Comparison of ENCODE assay signal across 9 cellular contexts in the genomic region with DNA sequence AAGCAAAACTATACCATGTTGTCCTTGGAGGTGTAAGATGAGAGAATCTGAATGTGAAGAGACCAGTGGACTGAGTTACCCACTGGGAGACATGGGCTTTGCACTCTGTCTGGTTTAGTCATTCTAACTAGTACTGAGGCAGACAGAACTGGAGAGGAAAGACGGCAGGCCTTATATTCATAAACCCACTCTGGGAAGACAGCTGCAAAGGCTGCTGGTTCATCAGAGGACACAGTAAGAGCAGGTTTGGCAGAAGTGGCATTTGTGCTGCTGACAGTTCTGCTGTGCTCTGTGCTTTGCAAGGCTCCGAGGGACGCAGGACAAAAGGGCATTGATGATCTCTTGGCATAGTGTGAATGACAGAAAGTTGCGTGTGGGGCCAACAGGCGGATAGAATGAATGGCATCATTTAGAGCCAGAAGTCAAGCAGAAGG.
DNase-seq lines count a peak whose midpoint lies in the region; ATAC-seq and TF ChIP-seq lines count a peak whose summit lies in the region.
"Had no signal": no experiment of that assay in that cellular context is flagged by ENCODE, and none has a peak within 500 bp of the region (broad histone marks: within the 10 kb centered on the region; RNA-seq: fewer than 3 reads in every experiment).

No MANE protein-coding gene starts in this region.

- TF ChIP-seq CTCF in HCT116 (IDR thresholded peaks at IDR 0.05 in 2 of 3, conservative IDR thresholded peaks at IDR 0.05 in 1 of 3; ENCODE audit: borderline replicate concordance in 1 of 3, insufficient read depth in 1 of 3, low read depth in 2 of 3, low read length in 2 of 3) (no peak), dorsolateral prefrontal cortex (IDR thresholded peaks at IDR 0.05 in 54 of 56, conservative IDR thresholded peaks at IDR 0.05 in 2 of 56; ENCODE audit: low read depth in 1 of 56, partially characterized antibody in 56 of 56) (peak in 13 of 56 donors; percentile 16 to 40 (median 24)), smooth muscle cell (IDR thresholded peaks at IDR 0.05; ENCODE audit: borderline replicate concordance, insufficient read depth, poor library complexity, severe bottlenecking) (no peak)

- TF ChIP-seq RAD21 in HCT116 (IDR thresholded peaks at IDR 0.05; ENCODE audit: low read depth): no peak

- H3F3A ChIP-seq in smooth muscle cell (ENCODE audit: low read depth): peaks cover 42% of the 10 kb centered on the region

- H3K27me3 ChIP-seq in HCT116 (ENCODE audit: insufficient read depth, low read length): no peaks in the 10 kb centered on the region
- peaks cover 0 to 58% (median 0%) of the 10 kb centered on the region in 45 donors for H3K27me3 ChIP-seq in dorsolateral prefrontal cortex
- no peaks in the 10 kb centered on the region for H3K27me3 ChIP-seq in smooth muscle cell (ENCODE audit: low read depth)
- H3K27me3 ChIP-seq: spleen had no signal

- ATAC-seq in HCT116: no peak
- ATAC-seq in left lobe of liver: peak; percentile 97
- no peak for ATAC-seq in GM18502 (IDR thresholded peaks at IDR 0.05; ENCODE audit: poor library complexity, unreplicated experiment)
- no peak for ATAC-seq in HG03342 (IDR thresholded peaks at IDR 0.05; ENCODE audit: unreplicated experiment)
- no peak for ATAC-seq in GM19452 (IDR thresholded peaks at IDR 0.05; ENCODE audit: unreplicated experiment)

- H3K4me2 ChIP-seq in HCT116 (ENCODE audit: low read length) (peak overlapping the region; percentile 16; the same call in 1 of the 2 replicates), smooth muscle cell (peak overlapping the region; percentile 81)

- whole genome bisulfite sequencing in smooth muscle cell (ENCODE audit: low lambda C conversion rate): 9% methylated on average over 5 of the region's 5 CpGs

- BruUV-seq in HCT116 (replicated peaks; lab: Mats Ljungman, UMichigan): no TSS peak

- H3K4me3 ChIP-seq in HCT116 (replicated peaks in 1 of 2; ENCODE audit: low read depth in 1 of 2, low read length in 2 of 2): no peak overlapping the region
- peak overlapping the region in 15 of 59 donors; percentile 0 to 36 (median 18) for H3K4me3 ChIP-seq in dorsolateral prefrontal cortex
- peak overlapping the region; percentile 26 for H3K4me3 ChIP-seq in smooth muscle cell
- H3K4me3 ChIP-seq: spleen had no signal

- H3K9me3 ChIP-seq in HCT116 (ENCODE audit: control insufficient read depth in 1 of 2, insufficient read depth in 1 of 2, low read depth in 1 of 2, low read length in 2 of 2): no peaks in the 10 kb centered on the region
- H3K9me3 ChIP-seq in smooth muscle cell (replicated peaks; ENCODE audit: low read depth): no peaks in the 10 kb centered on the region
- H3K9me3 ChIP-seq: spleen had no signal

- no peaks in the 10 kb centered on the region for H3K9me2 ChIP-seq in HCT116 (ENCODE audit: insufficient read depth)

- CTCF ChIA-PET in HCT116 (lab: Charles Lee): no interaction called here

- no peaks in the 10 kb centered on the region for H3K79me2 ChIP-seq in HCT116 (ENCODE audit: insufficient read depth, low read length)
- no peaks in the 10 kb centered on the region for H3K79me2 ChIP-seq in smooth muscle cell (ENCODE audit: low read depth)

- H3K36me3 ChIP-seq in HCT116 (ENCODE audit: control insufficient read depth in 1 of 2, insufficient read depth in 2 of 2, low read length in 2 of 2) (no peaks in the 10 kb centered on the region), smooth muscle cell (ENCODE audit: low read depth) (no peaks in the 10 kb centered on the region)
- H3K36me3 ChIP-seq: spleen had no signal

- H3K4me1 ChIP-seq in HCT116 (ENCODE audit: control insufficient read depth in 1 of 2, insufficient read depth in 2 of 2, low read length in 2 of 2) (peaks cover 0 to 16% of the 10 kb centered on the region in 2 experiments; a peak in 3 of 4 replicates), smooth muscle cell (ENCODE audit: low read depth) (peaks cover 48% of the 10 kb centered on the region)
- H3K4me1 ChIP-seq: spleen had no signal

- H2AFZ ChIP-seq in HCT116 (ENCODE audit: low read depth, low read length, poor library complexity, severe bottlenecking): no peak overlapping the region
- no peak overlapping the region for H2AFZ ChIP-seq in smooth muscle cell (ENCODE audit: low read depth)

- RAD21 ChIA-PET in HCT116 (lab: Charles Lee; ENCODE audit: low non-redundant PET in 1 of 2, low total read pairs in 2 of 2, uncharacterized antibody in 2 of 2, unreplicated experiment in 2 of 2): no interaction called here

- TF ChIP-seq POLR2A in HCT116 (IDR thresholded peaks at IDR 0.05; ENCODE audit: borderline replicate concordance, extremely low read depth, insufficient read depth, insufficient read length): no peak

- DNase-seq in HCT116 (ENCODE audit: low read depth, low spot score) (no peak), dorsolateral prefrontal cortex (peak; percentile 43 to 93 (median 85)), left lobe of liver (ENCODE audit: low spot score) (peak; percentile 78), smooth muscle cell (lab: John Stamatoyannopoulos, UW; ENCODE audit: unreplicated experiment) (no peak), NCI-H1930 (lab: John Stamatoyannopoulos, UW) (no peak)
- DNase-seq: spleen had no signal

- H3K27ac ChIP-seq in HCT116 (ENCODE audit: low read depth, low read length) (no peak overlapping the region), dorsolateral prefrontal cortex (peak overlapping the region in 8 of 59 donors; percentile 2 to 58 (median 40)), smooth muscle cell (ENCODE audit: low read depth) (peak overlapping the region; percentile 98)
- H3K27ac ChIP-seq: spleen had no signal

- H3K9ac ChIP-seq in HCT116 (ENCODE audit: low read length) (no peak overlapping the region), smooth muscle cell (ENCODE audit: low read depth) (peak overlapping the region; percentile 90)

- intact Hi-C loops in HCT116 (cut with micrococcal nuclease) (no loop called here), dorsolateral prefrontal cortex (cut with DNase I) (loop anchor here in 1 of 2 donors (5.0 to 10.0 kb wide), 2 partner anchors 138 to 190 kb away; no protein-coding TSS in a partner anchor)

- H4K20me1 ChIP-seq in HCT116 (ENCODE audit: insufficient read depth) (no peaks in the 10 kb centered on the region), smooth muscle cell (ENCODE audit: low read depth) (no peaks in the 10 kb centered on the region)

- POLR2A ChIA-PET in HCT116 (lab: Charles Lee): no interaction called here

TF ChIP-seq in HCT116, 20 proteins besides CTCF, POLR2A, EP300 and RAD21:
- TF ChIP-seq, protein P1, sequence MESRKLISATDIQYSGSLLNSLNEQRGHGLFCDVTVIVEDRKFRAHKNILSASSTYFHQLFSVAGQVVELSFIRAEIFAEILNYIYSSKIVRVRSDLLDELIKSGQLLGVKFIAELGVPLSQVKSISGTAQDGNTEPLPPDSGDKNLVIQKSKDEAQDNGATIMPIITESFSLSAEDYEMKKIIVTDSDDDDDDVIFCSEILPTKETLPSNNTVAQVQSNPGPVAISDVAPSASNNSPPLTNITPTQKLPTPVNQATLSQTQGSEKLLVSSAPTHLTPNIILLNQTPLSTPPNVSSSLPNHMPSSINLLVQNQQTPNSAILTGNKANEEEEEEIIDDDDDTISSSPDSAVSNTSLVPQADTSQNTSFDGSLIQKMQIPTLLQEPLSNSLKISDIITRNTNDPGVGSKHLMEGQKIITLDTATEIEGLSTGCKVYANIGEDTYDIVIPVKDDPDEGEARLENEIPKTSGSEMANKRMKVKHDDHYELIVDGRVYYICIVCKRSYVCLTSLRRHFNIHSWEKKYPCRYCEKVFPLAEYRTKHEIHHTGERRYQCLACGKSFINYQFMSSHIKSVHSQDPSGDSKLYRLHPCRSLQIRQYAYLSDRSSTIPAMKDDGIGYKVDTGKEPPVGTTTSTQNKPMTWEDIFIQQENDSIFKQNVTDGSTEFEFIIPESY (IDR thresholded peaks at IDR 0.05; ENCODE audit: extremely low read depth, insufficient replicate concordance, low read length): no peak
- no peak for TF ChIP-seq EZH2 (IDR thresholded peaks at IDR 0.05)
- TF ChIP-seq, protein P2, sequence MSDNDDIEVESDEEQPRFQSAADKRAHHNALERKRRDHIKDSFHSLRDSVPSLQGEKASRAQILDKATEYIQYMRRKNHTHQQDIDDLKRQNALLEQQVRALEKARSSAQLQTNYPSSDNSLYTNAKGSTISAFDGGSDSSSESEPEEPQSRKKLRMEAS (IDR thresholded peaks at IDR 0.05): no peak
- no peak for TF ChIP-seq CEBPB (IDR thresholded peaks at IDR 0.05; ENCODE audit: low read depth)

Comparison
In these comparisons a context has a peak if more than half of its experiments do, and no peak if none do; other contexts are left out.
1. DNase-seq: peak in dorsolateral prefrontal cortex (10 of 10) and left lobe of liver (single experiment); none in HCT116 (single experiment), smooth muscle cell (single experiment) and NCI-H1930 (0 of 2).